Comparison of ENCODE assay signal across 1 cellular context in the genomic region with DNA sequence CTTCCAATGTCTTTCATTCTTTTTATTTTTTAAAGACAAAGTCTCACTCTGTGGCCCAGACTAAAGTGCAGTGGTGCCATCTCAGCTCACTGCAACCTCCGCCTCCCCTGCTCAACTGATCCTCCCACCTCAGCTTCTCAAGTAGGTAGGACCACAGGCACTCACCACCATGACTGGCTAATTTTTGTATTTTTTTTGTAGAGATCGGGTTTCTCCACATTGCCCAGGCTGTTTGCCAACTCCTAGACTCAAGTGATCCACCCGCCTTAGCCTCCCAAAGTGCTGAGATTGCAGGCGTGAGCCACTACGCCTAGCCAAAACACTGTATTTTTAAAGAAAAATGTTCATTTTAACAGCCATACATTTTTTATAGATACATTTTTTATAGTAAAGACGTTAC.
TF ChIP-seq lines count a peak whose summit lies in the region.

No MANE protein-coding gene starts in this region.

TF ChIP-seq in HepG2, 621 proteins besides CTCF, POLR2A, EP300 and RAD21:
- TF ChIP-seq MEIS1 (CRISPR knock-in tag; IDR thresholded peaks at IDR 0.05; ENCODE audit: borderline replicate concordance) (no peak), NFE2L2 (IDR thresholded peaks at IDR 0.05; ENCODE audit: low read length) (0 out of 2 replicates have a peak, but pooled peaks have one; percentile 47)
